11 cellular contexts compared by ENCODE assay signal in the genomic region with DNA sequence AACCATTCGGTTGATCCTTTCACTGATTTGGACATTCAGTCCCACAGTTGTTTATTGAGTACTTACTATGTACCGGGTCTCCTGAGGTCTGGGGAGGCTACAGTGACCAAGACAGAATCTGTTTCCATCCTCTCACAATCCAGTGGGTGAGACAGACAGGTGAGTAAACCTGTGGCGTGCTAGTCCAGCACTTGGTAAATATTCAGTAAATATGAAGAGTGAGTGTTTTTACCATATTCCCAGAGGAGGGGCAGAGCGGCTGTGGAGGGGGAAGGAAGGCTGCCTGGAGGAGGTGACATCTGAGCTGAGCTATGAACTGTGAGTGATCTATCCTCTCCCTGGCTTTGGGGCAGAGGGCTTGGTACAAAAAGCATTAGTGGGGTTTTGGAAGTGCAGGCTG. TPM values are rescaled to one million over a fixed set of nuclear protein-coding genes. Genes with fewer than 3 reads are reported as not detected.
A peak's percentile ranks its signal among the peaks of the same experiment; 100 is the strongest.
DNase-seq lines count a peak whose midpoint lies in the region; ATAC-seq, FAIRE-seq and TF ChIP-seq lines count a peak whose summit lies in the region.
"Had no signal": no experiment of that assay in that cellular context is flagged by ENCODE, and none has a peak within 500 bp of the region (broad histone marks: within the 10 kb centered on the region; RNA-seq: fewer than 3 reads in every experiment).

No MANE protein-coding gene starts in this region.

- H3K27me3 ChIP-seq in IMR-90 (ENCODE audit: control insufficient read depth, insufficient read depth, low read length), result no peaks in the 10 kb centered on the region

- H3K27ac Mint-ChIP-seq in MCF 10A (ENCODE audit: low read depth, unreplicated experiment) (peak overlapping the region; percentile 53), natural killer cell (peak overlapping the region; percentile 81 to 86)
- H3K27ac Mint-ChIP-seq: GM23338 had no signal

- POLR2A ChIA-PET in A549 (lab: Yijun Ruan, JAX), result interaction anchor here (0.6 to 9.7 kb wide), 21 partner anchors 8 to 172 kb away, joined by 3 to 177 read pairs (median 10); a partner anchor contains a TSS
- POLR2A ChIA-PET in IMR-90 (lab: Charles Lee; ENCODE audit: unreplicated experiment), result interaction anchor here (1.3 kb wide), 1 partner anchor 90 kb away, joined by 5 read pairs; no protein-coding TSS in a partner anchor
- POLR2A ChIA-PET in MCF 10A (lab: Yijun Ruan, JAX), result interaction anchor here (0.7 to 13.6 kb wide), 15 partner anchors 10 to 175 kb away, joined by 3 to 472 read pairs (median 12); a partner anchor contains a TSS

- H3K9me3 Mint-ChIP-seq in MCF 10A (ENCODE audit: unreplicated experiment) (no peaks in the 10 kb centered on the region), natural killer cell (no peaks in the 10 kb centered on the region)
- H3K9me3 Mint-ChIP-seq: GM23338 had no signal

- WGBS in A549 (ENCODE audit: missing lambda C conversion rate), result 37% methylated on average over 4 of the region's 4 CpGs
- no CpG with 5 or more reads among the region's 4 CpGs for WGBS in IMR-90 (ENCODE audit: extremely low coverage in 2 of 2, insufficient read length in 1 of 2), 2 experiments

- H2BK5ac ChIP-seq in IMR-90 (ENCODE audit: low read depth, low read length, poor library complexity, severe bottlenecking), result peak overlapping the region; percentile 93

- TF ChIP-seq CTCF in A549 (IDR thresholded peaks at IDR 0.05) (no peak), IMR-90 (conservative IDR thresholded peaks at IDR 0.05; ENCODE audit: low read depth, low read length) (no peak), MCF 10A (IDR thresholded peaks at IDR 0.05; ENCODE audit: unreplicated experiment) (no peak), natural killer cell (IDR thresholded peaks at IDR 0.05) (no peak)

- CTCF ChIA-PET in A549 (lab: Yijun Ruan, JAX) (interaction anchor here (0.6 to 36.6 kb wide), 36 partner anchors 12 to 858 kb away, joined by 3 to 1144 read pairs (median 8); a partner anchor contains a TSS), IMR-90 (lab: Yijun Ruan, JAX) (interaction anchor here (0.7 to 4.8 kb wide), 16 partner anchors 15 to 171 kb away, joined by 3 to 43 read pairs (median 6); a partner anchor contains a TSS), MCF 10A (lab: Yijun Ruan, JAX) (interaction anchor here (0.5 to 9.8 kb wide), 39 partner anchors 9 to 829 kb away, joined by 3 to 97 read pairs (median 5); a partner anchor contains a TSS)

- peaks cover 83% of the 10 kb centered on the region for H3K4me1 ChIP-seq in A549
- peaks cover 47% of the 10 kb centered on the region for H3K4me1 ChIP-seq in IMR-90 (ENCODE audit: control insufficient read depth, insufficient read depth, low read length)

- H3K56ac ChIP-seq in IMR-90 (ENCODE audit: extremely low read depth, insufficient read depth, low read length), result peak overlapping the region; percentile 50

- FAIRE-seq in A549 (lab: Jason Lieb, UNC), result no peak

- H3K27me3 Mint-ChIP-seq in MCF 10A (ENCODE audit: insufficient read depth, unreplicated experiment), result no peaks in the 10 kb centered on the region
- peaks cover 11 to 17% of the 10 kb centered on the region in 2 donors for H3K27me3 Mint-ChIP-seq in natural killer cell (ENCODE audit: low read depth in 2 of 2)

- dilution Hi-C loops in IMR-90 (cut with HindIII; ENCODE audit: low sequenced_read_pairs, unreplicated experiment), result no loop called here

- ATAC-seq in A549, result peak; percentile 31 to 36
- ATAC-seq in IMR-90 (ENCODE audit: low read depth), result peak; percentile 4; the same call in 1 of the 2 replicates
- ATAC-seq in natural killer cell, result no peak
- ATAC-seq in HG03565 (IDR thresholded peaks at IDR 0.05; ENCODE audit: unreplicated experiment), result no peak
- ATAC-seq in GM21390 (IDR thresholded peaks at IDR 0.05; ENCODE audit: unreplicated experiment), result no peak

- H3K4me3 ChIP-seq in A549, result no peak overlapping the region
- H3K4me3 ChIP-seq in IMR-90 (ENCODE audit: insufficient read depth, low read depth, low read length), result no peak overlapping the region
- H3K4me3 ChIP-seq: GM23338 had no signal

- H3K18ac ChIP-seq in IMR-90 (ENCODE audit: low read depth, low read length), result peak overlapping the region; percentile 62

- H4K20me1 ChIP-seq in IMR-90 (ENCODE audit: insufficient read depth, low read length), result no peaks in the 10 kb centered on the region

- peak overlapping the region; percentile 91 for H3K14ac ChIP-seq in IMR-90 (replicated peaks; ENCODE audit: low read depth, low read length)

- intact Hi-C loops in IMR-90 (cut with micrococcal nuclease) (loop anchor here (1.0 to 5.0 kb wide), 7 partner anchors 26 to 232 kb away; a partner anchor contains a TSS), MCF 10A (cut with micrococcal nuclease) (loop anchor here (1.0 kb wide), 7 partner anchors 26 to 176 kb away; no protein-coding TSS in a partner anchor), natural killer cell (cut with micrococcal nuclease) (loop anchor here (1.0 to 5.0 kb wide), 5 partner anchors 54 to 232 kb away; no protein-coding TSS in a partner anchor)

- peak overlapping the region; percentile 99 for H2BK20ac ChIP-seq in IMR-90 (ENCODE audit: low read depth, low read length)

- H3K4me1 Mint-ChIP-seq in MCF 10A (ENCODE audit: insufficient read depth, unreplicated experiment) (peaks cover 51% of the 10 kb centered on the region), natural killer cell (peaks cover 42 to 52% of the 10 kb centered on the region in 2 donors)

- H3K4me3 Mint-ChIP-seq in MCF 10A (ENCODE audit: unreplicated experiment), result no peak overlapping the region
- peak overlapping the region; percentile 63 for H3K4me3 Mint-ChIP-seq in natural killer cell
- H3K4me3 Mint-ChIP-seq: GM23338 had no signal

- H3K23ac ChIP-seq in IMR-90 (ENCODE audit: low read depth, low read length), result peak overlapping the region; percentile 69; the same call in 1 of the 2 replicates

- H3K36me3 ChIP-seq in IMR-90 (ENCODE audit: control insufficient read depth, insufficient read depth, low read length), result no peaks in the 10 kb centered on the region

- in situ Hi-C loops in IMR-90 (cut with MboI; ENCODE audit: low sequenced_read_pairs), result loop anchor here (5.0 kb wide), 2 partner anchors 92 to 172 kb away; a partner anchor contains a TSS

- TF ChIP-seq EP300 in A549 (IDR thresholded peaks at IDR 0.05), result no peak

- H3K4me2 ChIP-seq in A549 (peak overlapping the region; percentile 60), IMR-90 (ENCODE audit: low read depth, low read length) (no peak overlapping the region; the same call in 1 of the 2 replicates)
- H3K4me2 ChIP-seq: GM23338 had no signal

- H2AK9ac ChIP-seq in IMR-90 (replicated peaks; ENCODE audit: low read depth, low read length, poor library complexity), result no peak overlapping the region

- BruUV-seq in IMR-90 (replicated peaks; lab: Mats Ljungman, UMichigan) (no TSS peak), MCF 10A (replicated peaks; lab: Mats Ljungman, UMichigan) (no TSS peak)

- peak overlapping the region; percentile 59 for H3K9ac ChIP-seq in IMR-90 (ENCODE audit: low read depth, low read length)

- H2BK120ac ChIP-seq in IMR-90 (ENCODE audit: low read depth, low read length), result peak overlapping the region; percentile 95

- peaks cover 39% of the 10 kb centered on the region for H3K9me1 ChIP-seq in IMR-90 (ENCODE audit: insufficient read depth, low read length)

- no peaks in the 10 kb centered on the region for H3K9me3 ChIP-seq in A549
- no peaks in the 10 kb centered on the region for H3K9me3 ChIP-seq in IMR-90 (ENCODE audit: control insufficient read depth, insufficient read depth, low read length)

- H2AFZ ChIP-seq in IMR-90 (replicated peaks; ENCODE audit: low read length, poor library complexity), result peak overlapping the region; percentile 45
- H2AFZ ChIP-seq: GM23338 had no signal

- peak overlapping the region; percentile 89 for H3K4ac ChIP-seq in IMR-90 (ENCODE audit: low read depth, low read length)

- H4K8ac ChIP-seq in IMR-90 (ENCODE audit: low read depth in 2 of 2, low read length in 2 of 2), result peak overlapping the region; percentile 57 to 94

- peak overlapping the region; percentile 99 for H2AK5ac ChIP-seq in IMR-90 (ENCODE audit: low read depth, low read length)

- H4K5ac ChIP-seq in IMR-90 (ENCODE audit: low read depth, low read length), result peak overlapping the region; percentile 92

- H3K79me1 ChIP-seq in IMR-90 (ENCODE audit: low read depth in 1 of 2, low read length in 2 of 2), result peaks cover 0 to 21% of the 10 kb centered on the region in 2 experiments; a peak in 1 of 4 replicates

- no peak for TF ChIP-seq RAD21 in A549 (conservative IDR thresholded peaks at IDR 0.05 in 1 of 2, IDR thresholded peaks at IDR 0.05 in 1 of 2)
- no peak for TF ChIP-seq RAD21 in IMR-90 (IDR thresholded peaks at IDR 0.05; ENCODE audit: low read length)

- H4K91ac ChIP-seq in IMR-90 (ENCODE audit: insufficient read depth, low read depth, low read length), result peak overlapping the region; percentile 96

- H2BK15ac ChIP-seq in IMR-90 (ENCODE audit: low read depth, low read length), result peak overlapping the region; percentile 100

- peak overlapping the region; percentile 95 to 99 for H3K27ac ChIP-seq in A549
- H3K27ac ChIP-seq in IMR-90 (ENCODE audit: insufficient read depth, low read length), result peak overlapping the region; percentile 80

- H3K36me3 Mint-ChIP-seq in MCF 10A (ENCODE audit: insufficient read depth, unreplicated experiment) (peaks cover 7% of the 10 kb centered on the region), natural killer cell (no peaks in the 10 kb centered on the region)

- peak in 1 of 2 experiments; percentile 71 for DNase-seq in A549 (ENCODE audit: low read depth in 1 of 2, low spot score in 1 of 2)
- DNase-seq in IMR-90, result no peak
- no peak for DNase-seq in MCF 10A (ENCODE audit: unreplicated experiment)
- DNase-seq in natural killer cell, result no peak
- DNase-seq in hippocampal formation (lab: John Stamatoyannopoulos, UW), result no peak
- no peak for DNase-seq in NCI-H510A treated with DMSO at 0.1 percent for 48 hours (lab: John Stamatoyannopoulos, UW)

- TF ChIP-seq POLR2A in A549 (IDR thresholded peaks at IDR 0.05; ENCODE audit: low read length) (no peak), IMR-90 (IDR thresholded peaks at IDR 0.05; ENCODE audit: low read depth, low read length) (no peak)

RNA-seq across cellular contexts. Expression of a gene that starts 31.4 kb away (rescaled TPM):
- polyA plus RNA-seq in A549 (2011; rRNA removed) (1.4 and 1.9 TPM in 2 replicates), A549 (2017; fragmentation: RNase III; extraction: RNeasy Plus Mini Kit Qiagen cat#74134 plus additional on column Dnase treatment) (0.72 to 0.84 TPM (median 0.76 TPM) in 3 replicates), IMR-90 (2012; rRNA removed) (0.14 and 0.22 TPM in 2 replicates)
- polyA plus RNA-seq in A549 (2012; cell fraction: cytosol; rRNA removed), result 0.79 and 1.5 TPM in 2 replicates
- 3.0 and 3.2 TPM in 2 replicates for polyA plus RNA-seq in A549 (2012; cell fraction: nucleus; rRNA removed)
- 1.7 and 3.3 TPM in 2 replicates for polyA minus RNA-seq in A549 (2011; rRNA and poly(A)+ RNA removed)
- total RNA-seq in IMR-90 (2012; rRNA removed) (0.28 and 0.36 TPM in 2 replicates), MCF 10A (2022) (not detected in 2 replicates), natural killer cell (1 to 10 TPM; 3.2 to 8.0 (median 6.6) TPM)
- polyA plus RNA-seq in IMR-90 (2012; cell fraction: cytosol; rRNA removed), result 0.16 TPM in 1 of 2 replicates, not detected in the other
- 0.23 and 0.39 TPM in 2 replicates for polyA plus RNA-seq in IMR-90 (2012; cell fraction: nucleus; rRNA removed; ENCODE audit: low replicate concordance)
- total RNA-seq: Calu3, occipital lobe had no signal

RNA-seq across cellular contexts. Expression of a gene that starts 32.5 kb away (rescaled TPM):
- 24.2 and 45.9 TPM in 2 replicates for polyA plus RNA-seq in A549 (2011; rRNA removed)
- polyA plus RNA-seq in A549 (2012; cell fraction: cytosol; rRNA removed), result 18.0 and 30.2 TPM in 2 replicates
- 83.8 and 125 TPM in 2 replicates for polyA plus RNA-seq in A549 (2012; cell fraction: nucleus; rRNA removed)
- polyA plus RNA-seq in A549 (2017; fragmentation: RNase III; extraction: RNeasy Plus Mini Kit Qiagen cat#74134 plus additional on column Dnase treatment), result 61.6 to 75.9 TPM (median 73.5 TPM) in 3 replicates
- polyA minus RNA-seq in A549 (2011; rRNA and poly(A)+ RNA removed), result 62.8 and 79.7 TPM in 2 replicates
- 0.28 TPM in 1 of 2 replicates, not detected in the other for total RNA-seq in IMR-90 (2012; rRNA removed)
- polyA plus RNA-seq in IMR-90 (2012; rRNA removed), result 0.07 TPM in 1 of 2 replicates, not detected in the other
- polyA plus RNA-seq in IMR-90 (2012; cell fraction: cytosol; rRNA removed), result 0.07 and 0.08 TPM in 2 replicates
- 0.33 and 0.57 TPM in 2 replicates for polyA plus RNA-seq in IMR-90 (2012; cell fraction: nucleus; rRNA removed; ENCODE audit: low replicate concordance)
- total RNA-seq in MCF 10A (2022), result 387 and 522 TPM in 2 replicates
- 1 to 10 TPM in 1 of 3 donors, under 1 TPM in 2; 0.65 to 1.8 (median 0.94) TPM for total RNA-seq in natural killer cell
- total RNA-seq: occipital lobe had no signal

Comparison
In these comparisons a context has a peak if more than half of its experiments do, and no peak if none do; other contexts are left out.
1. ATAC-seq: peak in A549 (2 of 2) and IMR-90 (single experiment); none in natural killer cell (0 of 3), HG03565 (single experiment) and GM21390 (single experiment).
2. RNA of a gene that starts 32.5 kb away (total RNA-seq): 387 to 522 TPM in MCF 10A; 0.65 to 1.8 TPM in natural killer cell and 0.28 TPM in IMR-90; every median in the first group is over 100 times any median in the second.